In genomic region chr11:31645747-31646146, GRCh38 we compare ENCODE assay signal across 13 cellular contexts.
A peak's percentile ranks its signal among the peaks of the same experiment; 100 is the strongest.
DNase-seq lines count a peak whose midpoint lies in the region; TF ChIP-seq lines count a peak whose summit lies in the region.
"Had no signal": no experiment of that assay in that cellular context is flagged by ENCODE, and none has a peak within 500 bp of the region (broad histone marks: within the 10 kb centered on the region; RNA-seq: fewer than 3 reads in every experiment).

No MANE protein-coding gene starts in this region.

- no peaks in the 10 kb centered on the region for H3K27me3 Mint-ChIP-seq in Calu3 (ENCODE audit: unreplicated experiment)
- H3K27me3 Mint-ChIP-seq: activated CD4-positive, alpha-beta T cell treated with anti-CD3 and anti-CD28 coated beads, Interleukin-2, amount 10 ng/mL, durations not matched to agents 7 days and 5 days had no signal

- no peaks in the 10 kb centered on the region for H3K27me3 ChIP-seq in ACC112 (ENCODE audit: insufficient read depth, low read length)
- H3K27me3 ChIP-seq in ascending aorta: no peaks in the 10 kb centered on the region
- no peaks in the 10 kb centered on the region for H3K27me3 ChIP-seq in hepatocyte
- H3K27me3 ChIP-seq: heart right ventricle had no signal

- H3K9me3 ChIP-seq in ascending aorta (no peaks in the 10 kb centered on the region), hepatocyte (ENCODE audit: low read depth) (no peaks in the 10 kb centered on the region)
- H3K9me3 ChIP-seq: heart right ventricle had no signal

- H3K79me2 ChIP-seq in ACC112 (ENCODE audit: control insufficient read depth, insufficient read depth, low read length, unreplicated experiment) (no peaks in the 10 kb centered on the region), hepatocyte (no peaks in the 10 kb centered on the region)

- BruUV-seq in Calu3 (replicated peaks; lab: Mats Ljungman, UMichigan): no TSS peak

- H3K4me2 ChIP-seq in hepatocyte: no peak overlapping the region

- no peaks in the 10 kb centered on the region for H3K4me1 Mint-ChIP-seq in Calu3 (ENCODE audit: low read depth, unreplicated experiment)
- H3K4me1 Mint-ChIP-seq: activated CD4-positive, alpha-beta T cell treated with anti-CD3 and anti-CD28 coated beads, Interleukin-2, amount 10 ng/mL, durations not matched to agents 7 days and 5 days had no signal

- intact Hi-C loops in ascending aorta (cut with DNase I): no loop called here
- intact Hi-C loops in Calu3 (cut with micrococcal nuclease; ENCODE audit: unreplicated experiment): loop anchor here (10.0 kb wide), 1 partner anchor 411 kb away; no protein-coding TSS in a partner anchor

- no peaks in the 10 kb centered on the region for H3K9me2 ChIP-seq in hepatocyte (replicated peaks; ENCODE audit: insufficient read depth)

- H2AFZ ChIP-seq in ACC112 (ENCODE audit: low read length, unreplicated experiment): peak overlapping the region; percentile 39
- H2AFZ ChIP-seq in hepatocyte: no peak overlapping the region

- H3K36me3 Mint-ChIP-seq in Calu3 (ENCODE audit: insufficient read depth, unreplicated experiment): no peaks in the 10 kb centered on the region

- DNase-seq in HS-5 (ENCODE audit: low read depth): peak; percentile 75
- no peak for DNase-seq in ascending aorta (ENCODE audit: low spot score in 2 of 2)
- DNase-seq in hepatocyte (ENCODE audit: low spot score): peak; percentile 4
- no peak for DNase-seq in NCI-H2107 (lab: John Stamatoyannopoulos, UW)
- no peak for DNase-seq in Calu3
- no peak for DNase-seq in medulla oblongata (ENCODE audit: extremely low spot score)
- DNase-seq in stimulated activated CD4-positive, alpha-beta T cell treated with anti-CD3 and anti-CD28 coated beads, Interleukin-15, amount 100 ng/mL, for 24 hours: no peak
- DNase-seq: activated CD4-positive, alpha-beta T cell treated with anti-CD3 and anti-CD28 coated beads, Interleukin-2, amount 10 ng/mL, durations not matched to agents 7 days and 5 days; heart right ventricle; NCI-H1417 had no signal

- H3K4me1 ChIP-seq in ACC112 (ENCODE audit: control insufficient read depth, insufficient read depth, low read length, unreplicated experiment): peaks cover 24% of the 10 kb centered on the region
- no peaks in the 10 kb centered on the region for H3K4me1 ChIP-seq in ascending aorta
- H3K4me1 ChIP-seq in hepatocyte (ENCODE audit: insufficient read depth): no peaks in the 10 kb centered on the region

- no peak for TF ChIP-seq CTCF in ascending aorta (IDR thresholded peaks at IDR 0.05)
- no peak for TF ChIP-seq CTCF in hepatocyte (IDR thresholded peaks at IDR 0.05; ENCODE audit: poor library complexity)
- TF ChIP-seq CTCF in Calu3 (IDR thresholded peaks at IDR 0.05; ENCODE audit: unreplicated experiment): no peak

- H3K27ac ChIP-seq in ACC112 (ENCODE audit: low read depth, low read length): peak overlapping the region; percentile 47
- H3K27ac ChIP-seq in ascending aorta: peak overlapping the region; percentile 4 to 17
- H3K27ac ChIP-seq in hepatocyte: no peak overlapping the region
- H3K27ac ChIP-seq: C4-2B, heart right ventricle had no signal

- H3K4me3 Mint-ChIP-seq in Calu3 (ENCODE audit: low read depth, unreplicated experiment): no peak overlapping the region
- H3K4me3 Mint-ChIP-seq: activated CD4-positive, alpha-beta T cell treated with anti-CD3 and anti-CD28 coated beads, Interleukin-2, amount 10 ng/mL, durations not matched to agents 7 days and 5 days had no signal

- H3K27ac Mint-ChIP-seq in Calu3 (ENCODE audit: unreplicated experiment): no peak overlapping the region
- H3K27ac Mint-ChIP-seq: activated CD4-positive, alpha-beta T cell treated with anti-CD3 and anti-CD28 coated beads, Interleukin-2, amount 10 ng/mL, durations not matched to agents 7 days and 5 days had no signal

- no peaks in the 10 kb centered on the region for H4K20me1 ChIP-seq in hepatocyte (ENCODE audit: insufficient read depth, poor library complexity, severe bottlenecking)

- H3K9me3 Mint-ChIP-seq in Calu3 (ENCODE audit: low read depth, unreplicated experiment): no peaks in the 10 kb centered on the region
- H3K9me3 Mint-ChIP-seq: activated CD4-positive, alpha-beta T cell treated with anti-CD3 and anti-CD28 coated beads, Interleukin-2, amount 10 ng/mL, durations not matched to agents 7 days and 5 days had no signal

- CTCF ChIA-PET in Calu3 (lab: Charles Lee): interaction anchor here (0.6 kb wide), 3 partner anchors 44 to 807 kb away, joined by 3 to 4 read pairs (median 4); no protein-coding TSS in a partner anchor

- H3K36me3 ChIP-seq in ACC112 (ENCODE audit: insufficient read depth, low read length): no peaks in the 10 kb centered on the region
- no peaks in the 10 kb centered on the region for H3K36me3 ChIP-seq in ascending aorta
- H3K36me3 ChIP-seq in hepatocyte (replicated peaks; ENCODE audit: insufficient read depth, low read depth): no peaks in the 10 kb centered on the region

- H3K4me3 ChIP-seq in ACC112 (ENCODE audit: low read depth, low read length) (peak overlapping the region; percentile 27; the same call in 1 of the 2 replicates), ascending aorta (no peak overlapping the region), hepatocyte (no peak overlapping the region)
- H3K4me3 ChIP-seq: GM12878, heart right ventricle had no signal

Comparison
In these comparisons a context has a peak if more than half of its experiments do, and no peak if none do; other contexts are left out.
1. DNase-seq: peak in HS-5 (single experiment) and hepatocyte (single experiment); none in ascending aorta (0 of 2), NCI-H2107 (single experiment), Calu3 (single experiment), medulla oblongata (single experiment) and stimulated activated CD4-positive, alpha-beta T cell treated with anti-CD3 and anti-CD28 coated beads, Interleukin-15, amount 100 ng/mL, for 24 hours (single experiment).